In genomic region chr16:85812031-85812807, GRCh38 we compare ENCODE assay signal across 1 cellular context.
A peak's percentile ranks its signal among the peaks of the same experiment; 100 is the strongest.
TF ChIP-seq lines count a peak whose summit lies in the region.

No MANE protein-coding gene starts in this region.

TF ChIP-seq in H1, 55 proteins besides CTCF, POLR2A, EP300 and RAD21:
- TF ChIP-seq E2F6 (IDR thresholded peaks at IDR 0.05) (0 out of 2 replicates have a peak, but pooled peaks have one; percentile 21), MAX (IDR thresholded peaks at IDR 0.05) (peak; percentile 35; the same call in 1 of the 2 replicates), HDAC6 (IDR thresholded peaks at IDR 0.05; ENCODE audit: low read depth, low read length) (no peak)
